Comparison of ENCODE assay signal across 2 cellular contexts in genomic region chr11:43693069-43693468, GRCh38.
A peak's percentile ranks its signal among the peaks of the same experiment; 100 is the strongest.
TF ChIP-seq lines count a peak whose summit lies in the region.

No MANE protein-coding gene starts in this region.

TF ChIP-seq in IMR-90, 13 proteins besides CTCF, POLR2A, EP300 and RAD21:
- TF ChIP-seq CHD1 (IDR thresholded peaks at IDR 0.05; ENCODE audit: low read depth, low read length), result no peak
- no peak for TF ChIP-seq BHLHE40 (IDR thresholded peaks at IDR 0.05; ENCODE audit: low read depth, low read length)
- no peak for TF ChIP-seq MAZ (IDR thresholded peaks at IDR 0.05; ENCODE audit: borderline replicate concordance, low read depth, low read length)
- TF ChIP-seq RCOR1 (IDR thresholded peaks at IDR 0.05; ENCODE audit: insufficient replicate concordance, low read length), result no peak
- no peak for TF ChIP-seq FOS (IDR thresholded peaks at IDR 0.05; ENCODE audit: low read depth, low read length)
- no peak for TF ChIP-seq MXI1 (IDR thresholded peaks at IDR 0.05; ENCODE audit: borderline replicate concordance, low read depth, low read length)
- no peak for TF ChIP-seq RFX5 (IDR thresholded peaks at IDR 0.05; ENCODE audit: low read depth, low read length)
- TF ChIP-seq SMC3 (IDR thresholded peaks at IDR 0.05; ENCODE audit: low read depth, low read length), result no peak
- TF ChIP-seq, protein P1, sequence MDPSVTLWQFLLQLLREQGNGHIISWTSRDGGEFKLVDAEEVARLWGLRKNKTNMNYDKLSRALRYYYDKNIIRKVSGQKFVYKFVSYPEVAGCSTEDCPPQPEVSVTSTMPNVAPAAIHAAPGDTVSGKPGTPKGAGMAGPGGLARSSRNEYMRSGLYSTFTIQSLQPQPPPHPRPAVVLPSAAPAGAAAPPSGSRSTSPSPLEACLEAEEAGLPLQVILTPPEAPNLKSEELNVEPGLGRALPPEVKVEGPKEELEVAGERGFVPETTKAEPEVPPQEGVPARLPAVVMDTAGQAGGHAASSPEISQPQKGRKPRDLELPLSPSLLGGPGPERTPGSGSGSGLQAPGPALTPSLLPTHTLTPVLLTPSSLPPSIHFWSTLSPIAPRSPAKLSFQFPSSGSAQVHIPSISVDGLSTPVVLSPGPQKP (IDR thresholded peaks at IDR 0.05; ENCODE audit: borderline replicate concordance, low read depth, low read length), result no peak
- no peak for TF ChIP-seq MAFK (IDR thresholded peaks at IDR 0.05; ENCODE audit: low read depth, low read length)
- TF ChIP-seq, protein P2, sequence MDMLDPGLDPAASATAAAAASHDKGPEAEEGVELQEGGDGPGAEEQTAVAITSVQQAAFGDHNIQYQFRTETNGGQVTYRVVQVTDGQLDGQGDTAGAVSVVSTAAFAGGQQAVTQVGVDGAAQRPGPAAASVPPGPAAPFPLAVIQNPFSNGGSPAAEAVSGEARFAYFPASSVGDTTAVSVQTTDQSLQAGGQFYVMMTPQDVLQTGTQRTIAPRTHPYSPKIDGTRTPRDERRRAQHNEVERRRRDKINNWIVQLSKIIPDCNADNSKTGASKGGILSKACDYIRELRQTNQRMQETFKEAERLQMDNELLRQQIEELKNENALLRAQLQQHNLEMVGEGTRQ (IDR thresholded peaks at IDR 0.05; ENCODE audit: low read depth, low read length), result no peak
- no peak for TF ChIP-seq NFE2L2 (IDR thresholded peaks at IDR 0.05; ENCODE audit: low read depth, low read length)
- TF ChIP-seq CEBPB (IDR thresholded peaks at IDR 0.05; ENCODE audit: low read depth, low read length), result no peak

TF ChIP-seq in SK-N-SH, 30 proteins besides CTCF, POLR2A, EP300 and RAD21:
- TF ChIP-seq, protein P2 (IDR thresholded peaks at IDR 0.05; ENCODE audit: borderline replicate concordance, low read depth, low read length), result no peak
- TF ChIP-seq CHD2 (IDR thresholded peaks at IDR 0.05; ENCODE audit: low read length, partially characterized antibody), result peak; percentile 34
- TF ChIP-seq MEF2A (IDR thresholded peaks at IDR 0.05; ENCODE audit: borderline replicate concordance, low read depth), result no peak
- no peak for TF ChIP-seq TAF1 (IDR thresholded peaks at IDR 0.05; ENCODE audit: borderline replicate concordance, low read depth, low read length)
- TF ChIP-seq TCF12 (IDR thresholded peaks at IDR 0.05), result peak; percentile 44; the same call in 1 of the 2 replicates
- no peak for TF ChIP-seq SIN3A (IDR thresholded peaks at IDR 0.05; ENCODE audit: borderline replicate concordance, low read depth, low read length)
- TF ChIP-seq GATA2 (CRISPR knock-in tag; IDR thresholded peaks at IDR 0.05), result peak; percentile 90
- TF ChIP-seq PBX3 (IDR thresholded peaks at IDR 0.05), result peak; percentile 35; the same call in 1 of the 2 replicates
- peak; percentile 67; the same call in 1 of the 2 replicates for TF ChIP-seq MXI1 (IDR thresholded peaks at IDR 0.05; ENCODE audit: low read depth, low read length)
- no peak for TF ChIP-seq NFIC (IDR thresholded peaks at IDR 0.05; ENCODE audit: borderline replicate concordance)
- no peak for TF ChIP-seq EZH2phosphoT487 (IDR thresholded peaks at IDR 0.05; ENCODE audit: borderline replicate concordance, low read depth)
- TF ChIP-seq RFX5 (IDR thresholded peaks at IDR 0.05; ENCODE audit: low read length), result no peak
- TF ChIP-seq RCOR1 (IDR thresholded peaks at IDR 0.05; ENCODE audit: low read length), result peak; percentile 77
- TF ChIP-seq FOXJ3 (CRISPR knock-in tag; IDR thresholded peaks at IDR 0.05), result 0 out of 2 replicates have a peak, but pooled peaks have one; percentile 60
- TF ChIP-seq POLR2AphosphoS5 (IDR thresholded peaks at IDR 0.05; ENCODE audit: low read depth, low read length), result peak; percentile 46
- no peak for TF ChIP-seq YY1 (IDR thresholded peaks at IDR 0.05; ENCODE audit: low read depth)
- TF ChIP-seq FOSL2 (IDR thresholded peaks at IDR 0.05; ENCODE audit: borderline replicate concordance, low read depth), result no peak
